ENCODE assay signal across 24 cellular contexts in the genomic region with DNA sequence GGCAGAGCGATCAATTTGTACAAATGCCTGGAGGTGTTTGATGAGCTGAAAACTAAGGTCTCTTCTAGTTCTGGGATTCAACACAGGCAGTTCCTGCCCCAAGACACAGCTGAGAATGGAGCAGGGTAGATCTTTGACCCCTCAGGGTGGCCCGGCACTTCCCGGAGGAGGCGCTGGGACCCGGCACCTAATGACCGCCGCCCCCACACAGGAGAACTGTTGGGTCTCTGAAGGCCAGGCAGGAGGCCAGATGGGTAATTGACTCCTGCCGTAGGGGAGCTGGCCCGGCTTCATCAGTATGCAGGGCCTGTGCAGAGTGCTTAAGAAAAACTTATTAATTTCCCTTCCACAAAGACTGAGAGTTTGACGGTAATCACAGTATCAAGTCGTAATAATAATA.
"Had no signal": no experiment of that assay in that cellular context is flagged by ENCODE, and none has a peak within 500 bp of the region (broad histone marks: within the 10 kb centered on the region; RNA-seq: fewer than 3 reads in every experiment).

No MANE protein-coding gene starts in this region.

- ATAC-seq: activated CD8-positive, alpha-beta memory T cell treated with anti-CD3 and anti-CD28 coated beads, Interleukin-2, amount 10 ng/mL, durations not matched to agents 7 days and 5 days; activated CD8-positive, alpha-beta T cell treated with anti-CD3 and anti-CD28 coated beads, Interleukin-2, amount 10 ng/mL, durations not matched to agents 7 days and 5 days; gastrocnemius medialis; left colon; sciatic nerve; stimulated activated effector memory CD8-positive, alpha-beta T cell treated with anti-CD3 and anti-CD28 coated beads, Interleukin-12 subunit alpha, Interleukin-12 subunit beta, amount 100 ng/mL, for 72 hours had no signal

- H3K27me3 ChIP-seq: colonic mucosa, hepatocyte, ovary, uterus had no signal

- H3K4me3 ChIP-seq: colonic mucosa, gastrocnemius medialis, hepatocyte, ovary, prostate gland, uterus had no signal

- H3K36me3 ChIP-seq: colonic mucosa, gastrocnemius medialis, ovary, prostate gland, uterus had no signal

- H3K27ac ChIP-seq: colonic mucosa, gastrocnemius medialis, hepatocyte, ovary, prostate gland, uterus had no signal

- H3K9me3 ChIP-seq: colonic mucosa, gastrocnemius medialis, ovary, prostate gland, uterus had no signal

- DNase-seq: activated CD4-positive, CD25-positive, alpha-beta regulatory T cell treated with anti-CD3 and anti-CD28 coated beads, Interleukin-2, amount 50 U/mL, for 72 hours; activated CD8-positive, alpha-beta memory T cell treated with anti-CD3 and anti-CD28 coated beads, Interleukin-2, amount 10 ng/mL, durations not matched to agents 7 days and 5 days; activated CD8-positive, alpha-beta T cell treated with anti-CD3 and anti-CD28 coated beads, Interleukin-2, amount 10 ng/mL, durations not matched to agents 7 days and 5 days; activated T-cell treated with anti-CD3 and anti-CD28 coated beads, Interleukin-2, amount 50 U/mL, for 48 hours; anterior cingulate cortex; cerebellar nuclear complex; colonic mucosa; effector memory CD4-positive, alpha-beta T cell; erythroblast; gastrocnemius medialis; kidney; left colon; naive B cell; nephron progenitor cell; ovary; retina; small intestine; stimulated activated CD4-positive, alpha-beta T cell treated with anti-CD3 and anti-CD28 coated beads, Interleukin-4, amount 100 ng/mL, for 24 hours; T-helper 9 cell; uterus had no signal
